ENCODE assay signal across 9 cellular contexts in genomic region chr1:11680270-11681070, GRCh38. TPM values are rescaled to one million over a fixed set of nuclear protein-coding genes. Genes with fewer than 3 reads are reported as not detected.
DNase-seq lines count a peak whose midpoint lies in the region; ATAC-seq, FAIRE-seq and TF ChIP-seq lines count a peak whose summit lies in the region.
"Had no signal": no experiment of that assay in that cellular context is flagged by ENCODE, and none has a peak within 500 bp of the region (broad histone marks: within the 10 kb centered on the region; RNA-seq: fewer than 3 reads in every experiment).

No MANE protein-coding gene starts in this region.

- intact Hi-C loops in left cardiac atrium (cut with DNase I), result no loop called here
- intact Hi-C loops in sciatic nerve (cut with DNase I), result no loop called here

- FAIRE-seq in D721Med (lab: Jason Lieb, UNC), result no peak

- peak; percentile 15 for DNase-seq in AG10803 (ENCODE audit: low read depth)
- DNase-seq in activated CD8-positive, alpha-beta T cell treated with anti-CD3 and anti-CD28 coated beads, Interleukin-2, amount 10 ng/mL, durations not matched to agents 7 days and 5 days, result peak; percentile 28
- no peak for DNase-seq in left cardiac atrium
- DNase-seq in sciatic nerve (ENCODE audit: low spot score), result no peak
- DNase-seq in D721Med (ENCODE audit: insufficient read length, low spot score), result no peak

- H3K4me3 ChIP-seq in AG10803 (ENCODE audit: low read length), result peak overlapping the region; percentile 83

- no peaks in the 10 kb centered on the region for H3K9me3 Mint-ChIP-seq in activated CD8-positive, alpha-beta T cell treated with anti-CD3 and anti-CD28 coated beads, Interleukin-2, amount 10 ng/mL, durations not matched to agents 7 days and 5 days (ENCODE audit: insufficient read depth)

- POLR2A ChIA-PET in activated CD8-positive, alpha-beta T cell treated with anti-CD3 and anti-CD28 coated beads, Interleukin-2, amount 10 ng/mL, durations not matched to agents 7 days and 5 days (lab: Charles Lee), result interaction anchor here (0.7 to 5.7 kb wide), 8 partner anchors 12 to 229 kb away, joined by 3 to 38 read pairs (median 4); partner anchors contain the start of gene FBXO6

- ATAC-seq in GM19035 (IDR thresholded peaks at IDR 0.05; ENCODE audit: unreplicated experiment) (peak; percentile 26), HG03342 (IDR thresholded peaks at IDR 0.05; ENCODE audit: unreplicated experiment) (peak; percentile 20), left cardiac atrium (peak; percentile 31 to 79), sciatic nerve (peak; percentile 33), GM21367 (IDR thresholded peaks at IDR 0.05; ENCODE audit: unreplicated experiment) (no peak)
- peak; percentile 8 for ATAC-seq in activated CD8-positive, alpha-beta T cell treated with anti-CD3 and anti-CD28 coated beads, Interleukin-2, amount 10 ng/mL, durations not matched to agents 7 days and 5 days

- peaks cover 11% of the 10 kb centered on the region for H3K27me3 Mint-ChIP-seq in activated CD8-positive, alpha-beta T cell treated with anti-CD3 and anti-CD28 coated beads, Interleukin-2, amount 10 ng/mL, durations not matched to agents 7 days and 5 days (ENCODE audit: low read depth)

- H3K27ac Mint-ChIP-seq in activated CD8-positive, alpha-beta T cell treated with anti-CD3 and anti-CD28 coated beads, Interleukin-2, amount 10 ng/mL, durations not matched to agents 7 days and 5 days, result peak overlapping the region; percentile 74

- CTCF ChIA-PET in activated CD8-positive, alpha-beta T cell treated with anti-CD3 and anti-CD28 coated beads, Interleukin-2, amount 10 ng/mL, durations not matched to agents 7 days and 5 days (lab: Charles Lee), result interaction anchor here (0.9 to 2.5 kb wide), 7 partner anchors 16 to 158 kb away, joined by 3 to 26 read pairs (median 6); partner anchors contain the start of gene FBXO6

- peaks cover 25% of the 10 kb centered on the region for H3K4me1 Mint-ChIP-seq in activated CD8-positive, alpha-beta T cell treated with anti-CD3 and anti-CD28 coated beads, Interleukin-2, amount 10 ng/mL, durations not matched to agents 7 days and 5 days (ENCODE audit: low read depth)

- H3K36me3 Mint-ChIP-seq in activated CD8-positive, alpha-beta T cell treated with anti-CD3 and anti-CD28 coated beads, Interleukin-2, amount 10 ng/mL, durations not matched to agents 7 days and 5 days (ENCODE audit: low read depth), result peaks cover 27% of the 10 kb centered on the region

- TF ChIP-seq CTCF in AG10803 (conservative IDR thresholded peaks at IDR 0.05; ENCODE audit: low read length) (no peak), D721Med (IDR thresholded peaks at IDR 0.05; ENCODE audit: insufficient read depth, missing control alignments) (no peak)

- H3K4me3 Mint-ChIP-seq in activated CD8-positive, alpha-beta T cell treated with anti-CD3 and anti-CD28 coated beads, Interleukin-2, amount 10 ng/mL, durations not matched to agents 7 days and 5 days, result peak overlapping the region; percentile 88

RNA-seq across cellular contexts. Expression of gene MAD2L2, which starts 0.5 kb away (rescaled TPM):
- total RNA-seq in activated CD8-positive, alpha-beta T cell treated with anti-CD3 and anti-CD28 coated beads, Interleukin-2, amount 10 ng/mL, durations not matched to agents 7 days and 5 days, result 100 to 1,000 TPM; 127 to 129 TPM
- total RNA-seq in left cardiac atrium (10 to 100 TPM; 20.0 to 24.0 TPM), sciatic nerve (22.0 TPM)

RNA-seq across cellular contexts. Expression of gene DRAXIN, which starts 11.0 kb away (rescaled TPM):
- total RNA-seq in activated CD8-positive, alpha-beta T cell treated with anti-CD3 and anti-CD28 coated beads, Interleukin-2, amount 10 ng/mL, durations not matched to agents 7 days and 5 days, result 1 to 10 TPM; 7.1 to 7.7 TPM
- under 1 TPM in 1 of 2 donors, not detected in 1; 0.06 TPM for total RNA-seq in left cardiac atrium
- not detected for total RNA-seq in sciatic nerve

RNA-seq across cellular contexts. Expression of gene FBXO6, which starts 16.5 kb away (rescaled TPM):
- total RNA-seq in activated CD8-positive, alpha-beta T cell treated with anti-CD3 and anti-CD28 coated beads, Interleukin-2, amount 10 ng/mL, durations not matched to agents 7 days and 5 days, result 10 to 100 TPM; 61.6 to 62.2 TPM
- total RNA-seq in left cardiac atrium, result 1 to 10 TPM; 6.1 to 7.4 TPM
- 6.6 TPM for total RNA-seq in sciatic nerve

RNA-seq across cellular contexts. Expression of gene FBXO44, which starts 25.8 kb away (rescaled TPM):
- total RNA-seq in activated CD8-positive, alpha-beta T cell treated with anti-CD3 and anti-CD28 coated beads, Interleukin-2, amount 10 ng/mL, durations not matched to agents 7 days and 5 days, result 10 to 100 TPM; 39.7 to 42.3 TPM
- total RNA-seq in left cardiac atrium (10 to 100 TPM; 18.7 to 22.3 TPM), sciatic nerve (37.1 TPM)

RNA-seq across cellular contexts. Expression of gene FBXO2, which starts 26.2 kb away (rescaled TPM):
- 1 to 10 TPM; 5.6 to 6.0 TPM for total RNA-seq in activated CD8-positive, alpha-beta T cell treated with anti-CD3 and anti-CD28 coated beads, Interleukin-2, amount 10 ng/mL, durations not matched to agents 7 days and 5 days
- total RNA-seq in left cardiac atrium (1 to 10 TPM; 3.9 to 7.9 TPM), sciatic nerve (24.7 TPM)
- total RNA-seq: LHCN-M2 had no signal

Comparison
In these comparisons a context has a peak if more than half of its experiments do, and no peak if none do; other contexts are left out.
1. DNase-seq: peak in AG10803 (single experiment) and activated CD8-positive, alpha-beta T cell treated with anti-CD3 and anti-CD28 coated beads, Interleukin-2, amount 10 ng/mL, durations not matched to agents 7 days and 5 days (single experiment); none in left cardiac atrium (single experiment), sciatic nerve (single experiment) and D721Med (single experiment).